Comparison of ENCODE assay signal across 1 cellular context in the genomic region with DNA sequence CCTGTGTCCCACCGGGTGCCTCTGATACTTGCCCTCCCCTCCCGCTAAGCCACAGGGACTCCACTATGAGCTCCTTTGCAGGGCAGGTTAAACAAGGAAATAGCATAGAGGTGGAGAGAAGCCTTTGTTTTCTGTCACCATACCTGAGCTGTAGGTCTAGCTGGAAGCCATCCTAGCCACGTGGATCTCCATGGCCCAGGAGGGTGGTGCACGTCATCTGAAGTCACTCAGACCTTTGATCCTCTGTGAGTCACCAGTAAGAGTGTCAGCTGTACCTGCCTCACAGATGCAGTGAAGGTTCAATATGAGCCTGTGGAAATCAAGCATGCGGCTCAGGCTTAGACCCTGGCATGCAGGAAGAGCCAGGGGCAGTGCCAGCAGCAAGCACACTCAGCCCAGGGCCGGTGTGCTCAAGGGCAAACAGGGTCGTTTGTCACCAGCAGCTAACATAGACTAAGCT.
A peak's percentile ranks its signal among the peaks of the same experiment; 100 is the strongest.
TF ChIP-seq lines count a peak whose summit lies in the region.

No MANE protein-coding gene starts in this region.

TF ChIP-seq in HepG2, 621 proteins besides CTCF, POLR2A, EP300 and RAD21 (continued from another document and continues in another):
- TF ChIP-seq, protein P1, sequence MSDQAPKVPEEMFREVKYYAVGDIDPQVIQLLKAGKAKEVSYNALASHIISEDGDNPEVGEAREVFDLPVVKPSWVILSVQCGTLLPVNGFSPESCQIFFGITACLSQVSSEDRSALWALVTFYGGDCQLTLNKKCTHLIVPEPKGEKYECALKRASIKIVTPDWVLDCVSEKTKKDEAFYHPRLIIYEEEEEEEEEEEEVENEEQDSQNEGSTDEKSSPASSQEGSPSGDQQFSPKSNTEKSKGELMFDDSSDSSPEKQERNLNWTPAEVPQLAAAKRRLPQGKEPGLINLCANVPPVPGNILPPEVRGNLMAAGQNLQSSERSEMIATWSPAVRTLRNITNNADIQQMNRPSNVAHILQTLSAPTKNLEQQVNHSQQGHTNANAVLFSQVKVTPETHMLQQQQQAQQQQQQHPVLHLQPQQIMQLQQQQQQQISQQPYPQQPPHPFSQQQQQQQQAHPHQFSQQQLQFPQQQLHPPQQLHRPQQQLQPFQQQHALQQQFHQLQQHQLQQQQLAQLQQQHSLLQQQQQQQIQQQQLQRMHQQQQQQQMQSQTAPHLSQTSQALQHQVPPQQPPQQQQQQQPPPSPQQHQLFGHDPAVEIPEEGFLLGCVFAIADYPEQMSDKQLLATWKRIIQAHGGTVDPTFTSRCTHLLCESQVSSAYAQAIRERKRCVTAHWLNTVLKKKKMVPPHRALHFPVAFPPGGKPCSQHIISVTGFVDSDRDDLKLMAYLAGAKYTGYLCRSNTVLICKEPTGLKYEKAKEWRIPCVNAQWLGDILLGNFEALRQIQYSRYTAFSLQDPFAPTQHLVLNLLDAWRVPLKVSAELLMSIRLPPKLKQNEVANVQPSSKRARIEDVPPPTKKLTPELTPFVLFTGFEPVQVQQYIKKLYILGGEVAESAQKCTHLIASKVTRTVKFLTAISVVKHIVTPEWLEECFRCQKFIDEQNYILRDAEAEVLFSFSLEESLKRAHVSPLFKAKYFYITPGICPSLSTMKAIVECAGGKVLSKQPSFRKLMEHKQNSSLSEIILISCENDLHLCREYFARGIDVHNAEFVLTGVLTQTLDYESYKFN (CRISPR knock-in tag; conservative IDR thresholded peaks at IDR 0.05): peak; percentile 78
- TF ChIP-seq SIN3B (IDR thresholded peaks at IDR 0.05; ENCODE audit: low read length) (no peak), SMAD1 (CRISPR knock-in tag; IDR thresholded peaks at IDR 0.05; ENCODE audit: borderline replicate concordance, low read depth) (no peak), GFI1 (CRISPR knock-in tag; IDR thresholded peaks at IDR 0.05; ENCODE audit: borderline replicate concordance) (no peak), KAT7 (CRISPR knock-in tag; IDR thresholded peaks at IDR 0.05; ENCODE audit: borderline replicate concordance) (no peak), ZNF768 (CRISPR knock-in tag; IDR thresholded peaks at IDR 0.05) (peak; percentile 82; the same call in 1 of the 2 replicates), RFX3 (CRISPR knock-in tag; IDR thresholded peaks at IDR 0.05) (no peak), ZNF451 (CRISPR knock-in tag; IDR thresholded peaks at IDR 0.05) (peak; percentile 69; the same call in 1 of the 2 replicates), ELF1 (CRISPR knock-in tag; IDR thresholded peaks at IDR 0.05) (peak; percentile 65), ZNF75D (CRISPR knock-in tag; IDR thresholded peaks at IDR 0.05; ENCODE audit: borderline replicate concordance) (no peak), ARNT2 (CRISPR knock-in tag; IDR thresholded peaks at IDR 0.05; ENCODE audit: low read depth) (0 out of 2 replicates have a peak, but pooled peaks have one; percentile 37), MIER3 (CRISPR knock-in tag; IDR thresholded peaks at IDR 0.05; ENCODE audit: borderline replicate concordance) (peak; percentile 61; the same call in 1 of the 2 replicates), ZNF772 (CRISPR knock-in tag; IDR thresholded peaks at IDR 0.05) (peak; percentile 68; the same call in 1 of the 2 replicates), ZNF562 (CRISPR knock-in tag; IDR thresholded peaks at IDR 0.05; ENCODE audit: borderline replicate concordance) (no peak), ZSCAN25 (CRISPR knock-in tag; IDR thresholded peaks at IDR 0.05) (no peak), ZNF234 (CRISPR knock-in tag; conservative IDR thresholded peaks at IDR 0.05) (no peak), ZNF775 (CRISPR knock-in tag; IDR thresholded peaks at IDR 0.05; ENCODE audit: borderline replicate concordance) (no peak), HOXA7 (CRISPR knock-in tag; IDR thresholded peaks at IDR 0.05) (no peak), SSRP1 (CRISPR knock-in tag; IDR thresholded peaks at IDR 0.05) (peak; percentile 97), GTF3A (CRISPR knock-in tag; conservative IDR thresholded peaks at IDR 0.05) (no peak), ZNF326 (CRISPR knock-in tag; IDR thresholded peaks at IDR 0.05; ENCODE audit: borderline replicate concordance) (no peak), JARID2 (CRISPR knock-in tag; IDR thresholded peaks at IDR 0.05; ENCODE audit: insufficient replicate concordance) (no peak), ZNF891 (CRISPR knock-in tag; IDR thresholded peaks at IDR 0.05) (no peak), NCOR1 (IDR thresholded peaks at IDR 0.05; ENCODE audit: borderline replicate concordance, low read length) (no peak)
- TF ChIP-seq, protein P2, sequence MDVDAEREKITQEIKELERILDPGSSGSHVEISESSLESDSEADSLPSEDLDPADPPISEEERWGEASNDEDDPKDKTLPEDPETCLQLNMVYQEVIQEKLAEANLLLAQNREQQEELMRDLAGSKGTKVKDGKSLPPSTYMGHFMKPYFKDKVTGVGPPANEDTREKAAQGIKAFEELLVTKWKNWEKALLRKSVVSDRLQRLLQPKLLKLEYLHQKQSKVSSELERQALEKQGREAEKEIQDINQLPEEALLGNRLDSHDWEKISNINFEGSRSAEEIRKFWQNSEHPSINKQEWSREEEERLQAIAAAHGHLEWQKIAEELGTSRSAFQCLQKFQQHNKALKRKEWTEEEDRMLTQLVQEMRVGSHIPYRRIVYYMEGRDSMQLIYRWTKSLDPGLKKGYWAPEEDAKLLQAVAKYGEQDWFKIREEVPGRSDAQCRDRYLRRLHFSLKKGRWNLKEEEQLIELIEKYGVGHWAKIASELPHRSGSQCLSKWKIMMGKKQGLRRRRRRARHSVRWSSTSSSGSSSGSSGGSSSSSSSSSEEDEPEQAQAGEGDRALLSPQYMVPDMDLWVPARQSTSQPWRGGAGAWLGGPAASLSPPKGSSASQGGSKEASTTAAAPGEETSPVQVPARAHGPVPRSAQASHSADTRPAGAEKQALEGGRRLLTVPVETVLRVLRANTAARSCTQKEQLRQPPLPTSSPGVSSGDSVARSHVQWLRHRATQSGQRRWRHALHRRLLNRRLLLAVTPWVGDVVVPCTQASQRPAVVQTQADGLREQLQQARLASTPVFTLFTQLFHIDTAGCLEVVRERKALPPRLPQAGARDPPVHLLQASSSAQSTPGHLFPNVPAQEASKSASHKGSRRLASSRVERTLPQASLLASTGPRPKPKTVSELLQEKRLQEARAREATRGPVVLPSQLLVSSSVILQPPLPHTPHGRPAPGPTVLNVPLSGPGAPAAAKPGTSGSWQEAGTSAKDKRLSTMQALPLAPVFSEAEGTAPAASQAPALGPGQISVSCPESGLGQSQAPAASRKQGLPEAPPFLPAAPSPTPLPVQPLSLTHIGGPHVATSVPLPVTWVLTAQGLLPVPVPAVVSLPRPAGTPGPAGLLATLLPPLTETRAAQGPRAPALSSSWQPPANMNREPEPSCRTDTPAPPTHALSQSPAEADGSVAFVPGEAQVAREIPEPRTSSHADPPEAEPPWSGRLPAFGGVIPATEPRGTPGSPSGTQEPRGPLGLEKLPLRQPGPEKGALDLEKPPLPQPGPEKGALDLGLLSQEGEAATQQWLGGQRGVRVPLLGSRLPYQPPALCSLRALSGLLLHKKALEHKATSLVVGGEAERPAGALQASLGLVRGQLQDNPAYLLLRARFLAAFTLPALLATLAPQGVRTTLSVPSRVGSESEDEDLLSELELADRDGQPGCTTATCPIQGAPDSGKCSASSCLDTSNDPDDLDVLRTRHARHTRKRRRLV (CRISPR knock-in tag; IDR thresholded peaks at IDR 0.05): no peak
- TF ChIP-seq, protein P3, sequence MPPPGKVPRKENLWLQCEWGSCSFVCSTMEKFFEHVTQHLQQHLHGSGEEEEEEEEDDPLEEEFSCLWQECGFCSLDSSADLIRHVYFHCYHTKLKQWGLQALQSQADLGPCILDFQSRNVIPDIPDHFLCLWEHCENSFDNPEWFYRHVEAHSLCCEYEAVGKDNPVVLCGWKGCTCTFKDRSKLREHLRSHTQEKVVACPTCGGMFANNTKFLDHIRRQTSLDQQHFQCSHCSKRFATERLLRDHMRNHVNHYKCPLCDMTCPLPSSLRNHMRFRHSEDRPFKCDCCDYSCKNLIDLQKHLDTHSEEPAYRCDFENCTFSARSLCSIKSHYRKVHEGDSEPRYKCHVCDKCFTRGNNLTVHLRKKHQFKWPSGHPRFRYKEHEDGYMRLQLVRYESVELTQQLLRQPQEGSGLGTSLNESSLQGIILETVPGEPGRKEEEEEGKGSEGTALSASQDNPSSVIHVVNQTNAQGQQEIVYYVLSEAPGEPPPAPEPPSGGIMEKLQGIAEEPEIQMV (CRISPR knock-in tag; IDR thresholded peaks at IDR 0.05; ENCODE audit: low read depth): no peak
- TF ChIP-seq, protein P4, sequence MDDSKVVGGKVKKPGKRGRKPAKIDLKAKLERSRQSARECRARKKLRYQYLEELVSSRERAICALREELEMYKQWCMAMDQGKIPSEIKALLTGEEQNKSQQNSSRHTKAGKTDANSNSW (CRISPR knock-in tag; IDR thresholded peaks at IDR 0.05; ENCODE audit: borderline replicate concordance): no peak
- TF ChIP-seq, protein P5, sequence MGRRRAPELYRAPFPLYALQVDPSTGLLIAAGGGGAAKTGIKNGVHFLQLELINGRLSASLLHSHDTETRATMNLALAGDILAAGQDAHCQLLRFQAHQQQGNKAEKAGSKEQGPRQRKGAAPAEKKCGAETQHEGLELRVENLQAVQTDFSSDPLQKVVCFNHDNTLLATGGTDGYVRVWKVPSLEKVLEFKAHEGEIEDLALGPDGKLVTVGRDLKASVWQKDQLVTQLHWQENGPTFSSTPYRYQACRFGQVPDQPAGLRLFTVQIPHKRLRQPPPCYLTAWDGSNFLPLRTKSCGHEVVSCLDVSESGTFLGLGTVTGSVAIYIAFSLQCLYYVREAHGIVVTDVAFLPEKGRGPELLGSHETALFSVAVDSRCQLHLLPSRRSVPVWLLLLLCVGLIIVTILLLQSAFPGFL (CRISPR knock-in tag; IDR thresholded peaks at IDR 0.05): no peak
- TF ChIP-seq, protein P6, sequence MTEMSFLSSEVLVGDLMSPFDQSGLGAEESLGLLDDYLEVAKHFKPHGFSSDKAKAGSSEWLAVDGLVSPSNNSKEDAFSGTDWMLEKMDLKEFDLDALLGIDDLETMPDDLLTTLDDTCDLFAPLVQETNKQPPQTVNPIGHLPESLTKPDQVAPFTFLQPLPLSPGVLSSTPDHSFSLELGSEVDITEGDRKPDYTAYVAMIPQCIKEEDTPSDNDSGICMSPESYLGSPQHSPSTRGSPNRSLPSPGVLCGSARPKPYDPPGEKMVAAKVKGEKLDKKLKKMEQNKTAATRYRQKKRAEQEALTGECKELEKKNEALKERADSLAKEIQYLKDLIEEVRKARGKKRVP (CRISPR knock-in tag; IDR thresholded peaks at IDR 0.05): 0 out of 4 replicates have a peak, but pooled peaks of 1 of the 2 experiments have one; percentile 38
- TF ChIP-seq, protein P7, sequence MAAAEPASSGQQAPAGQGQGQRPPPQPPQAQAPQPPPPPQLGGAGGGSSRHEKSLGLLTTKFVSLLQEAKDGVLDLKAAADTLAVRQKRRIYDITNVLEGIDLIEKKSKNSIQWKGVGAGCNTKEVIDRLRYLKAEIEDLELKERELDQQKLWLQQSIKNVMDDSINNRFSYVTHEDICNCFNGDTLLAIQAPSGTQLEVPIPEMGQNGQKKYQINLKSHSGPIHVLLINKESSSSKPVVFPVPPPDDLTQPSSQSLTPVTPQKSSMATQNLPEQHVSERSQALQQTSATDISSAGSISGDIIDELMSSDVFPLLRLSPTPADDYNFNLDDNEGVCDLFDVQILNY (CRISPR knock-in tag; conservative IDR thresholded peaks at IDR 0.05): no peak
- TF ChIP-seq, protein P8, sequence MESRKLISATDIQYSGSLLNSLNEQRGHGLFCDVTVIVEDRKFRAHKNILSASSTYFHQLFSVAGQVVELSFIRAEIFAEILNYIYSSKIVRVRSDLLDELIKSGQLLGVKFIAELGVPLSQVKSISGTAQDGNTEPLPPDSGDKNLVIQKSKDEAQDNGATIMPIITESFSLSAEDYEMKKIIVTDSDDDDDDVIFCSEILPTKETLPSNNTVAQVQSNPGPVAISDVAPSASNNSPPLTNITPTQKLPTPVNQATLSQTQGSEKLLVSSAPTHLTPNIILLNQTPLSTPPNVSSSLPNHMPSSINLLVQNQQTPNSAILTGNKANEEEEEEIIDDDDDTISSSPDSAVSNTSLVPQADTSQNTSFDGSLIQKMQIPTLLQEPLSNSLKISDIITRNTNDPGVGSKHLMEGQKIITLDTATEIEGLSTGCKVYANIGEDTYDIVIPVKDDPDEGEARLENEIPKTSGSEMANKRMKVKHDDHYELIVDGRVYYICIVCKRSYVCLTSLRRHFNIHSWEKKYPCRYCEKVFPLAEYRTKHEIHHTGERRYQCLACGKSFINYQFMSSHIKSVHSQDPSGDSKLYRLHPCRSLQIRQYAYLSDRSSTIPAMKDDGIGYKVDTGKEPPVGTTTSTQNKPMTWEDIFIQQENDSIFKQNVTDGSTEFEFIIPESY (CRISPR knock-in tag; IDR thresholded peaks at IDR 0.05): 0 out of 2 replicates have a peak, but pooled peaks have one; percentile 17
- TF ChIP-seq, protein P9, sequence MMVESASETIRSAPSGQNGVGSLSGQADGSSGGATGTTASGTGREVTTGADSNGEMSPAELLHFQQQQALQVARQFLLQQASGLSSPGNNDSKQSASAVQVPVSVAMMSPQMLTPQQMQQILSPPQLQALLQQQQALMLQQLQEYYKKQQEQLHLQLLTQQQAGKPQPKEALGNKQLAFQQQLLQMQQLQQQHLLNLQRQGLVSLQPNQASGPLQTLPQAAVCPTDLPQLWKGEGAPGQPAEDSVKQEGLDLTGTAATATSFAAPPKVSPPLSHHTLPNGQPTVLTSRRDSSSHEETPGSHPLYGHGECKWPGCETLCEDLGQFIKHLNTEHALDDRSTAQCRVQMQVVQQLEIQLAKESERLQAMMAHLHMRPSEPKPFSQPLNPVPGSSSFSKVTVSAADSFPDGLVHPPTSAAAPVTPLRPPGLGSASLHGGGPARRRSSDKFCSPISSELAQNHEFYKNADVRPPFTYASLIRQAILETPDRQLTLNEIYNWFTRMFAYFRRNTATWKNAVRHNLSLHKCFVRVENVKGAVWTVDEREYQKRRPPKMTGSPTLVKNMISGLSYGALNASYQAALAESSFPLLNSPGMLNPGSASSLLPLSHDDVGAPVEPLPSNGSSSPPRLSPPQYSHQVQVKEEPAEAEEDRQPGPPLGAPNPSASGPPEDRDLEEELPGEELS (CRISPR knock-in tag; IDR thresholded peaks at IDR 0.05): peak; percentile 57; the same call in 1 of the 2 replicates
- TF ChIP-seq, protein P10, sequence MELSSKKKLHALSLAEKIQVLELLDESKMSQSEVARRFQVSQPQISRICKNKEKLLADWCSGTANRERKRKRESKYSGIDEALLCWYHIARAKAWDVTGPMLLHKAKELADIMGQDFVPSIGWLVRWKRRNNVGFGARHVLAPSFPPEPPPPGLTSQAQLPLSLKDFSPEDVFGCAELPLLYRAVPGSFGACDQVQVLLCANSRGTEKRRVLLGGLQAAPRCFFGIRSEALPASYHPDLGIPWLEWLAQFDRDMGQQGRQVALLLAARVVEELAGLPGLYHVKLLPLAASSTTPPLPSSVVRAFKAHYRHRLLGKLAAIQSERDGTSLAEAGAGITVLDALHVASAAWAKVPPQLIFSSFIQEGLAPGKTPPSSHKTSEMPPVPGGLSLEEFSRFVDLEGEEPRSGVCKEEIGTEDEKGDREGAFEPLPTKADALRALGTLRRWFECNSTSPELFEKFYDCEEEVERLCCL (CRISPR knock-in tag; IDR thresholded peaks at IDR 0.05; ENCODE audit: borderline replicate concordance): no peak; the same call in 1 of the 2 replicates
- TF ChIP-seq, protein P11, sequence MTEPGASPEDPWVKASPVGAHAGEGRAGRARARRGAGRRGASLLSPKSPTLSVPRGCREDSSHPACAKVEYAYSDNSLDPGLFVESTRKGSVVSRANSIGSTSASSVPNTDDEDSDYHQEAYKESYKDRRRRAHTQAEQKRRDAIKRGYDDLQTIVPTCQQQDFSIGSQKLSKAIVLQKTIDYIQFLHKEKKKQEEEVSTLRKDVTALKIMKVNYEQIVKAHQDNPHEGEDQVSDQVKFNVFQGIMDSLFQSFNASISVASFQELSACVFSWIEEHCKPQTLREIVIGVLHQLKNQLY (CRISPR knock-in tag; IDR thresholded peaks at IDR 0.05): peak; percentile 87
